8 cellular contexts compared by ENCODE assay signal in genomic region chr9:83937861-83938455, GRCh38. TPM values are rescaled to one million over a fixed set of nuclear protein-coding genes. Genes with fewer than 3 reads are reported as not detected.
A peak's percentile ranks its signal among the peaks of the same experiment; 100 is the strongest.
DNase-seq lines count a peak whose midpoint lies in the region; ATAC-seq and TF ChIP-seq lines count a peak whose summit lies in the region.

No MANE protein-coding gene starts in this region.

- H3K27ac ChIP-seq in HEK293 (ENCODE audit: extremely low read depth, low read depth, low read length) (no peak overlapping the region), neutrophil (peak overlapping the region; percentile 48)

- H3K4me3 ChIP-seq in HEK293 (ENCODE audit: low read depth, low read length) (no peak overlapping the region), foreskin fibroblast (ENCODE audit: low read depth in 1 of 2, low read length in 2 of 2) (no peak overlapping the region), neutrophil (ENCODE audit: low read depth in 1 of 2, low read length in 1 of 2) (no peak overlapping the region)

- H3K4me1 ChIP-seq in HEK293 (ENCODE audit: control insufficient read depth, insufficient read depth, low read length): 0 out of 2 replicates have a peak, but pooled peaks cover 2% of the 10 kb centered on the region
- H3K4me1 ChIP-seq in neutrophil (ENCODE audit: control insufficient read depth in 1 of 2, insufficient read depth in 1 of 2, low read depth in 1 of 2, low read length in 1 of 2): peaks cover 49% of the 10 kb centered on the region in 2 experiments

- H3K27ac Mint-ChIP-seq in activated naive CD8-positive, alpha-beta T cell treated with anti-CD3 and anti-CD28 coated beads, Interleukin-2, amount 10 ng/mL, durations not matched to agents 7 days and 5 days: no peak overlapping the region
- no peak overlapping the region for H3K27ac Mint-ChIP-seq in activated naive CD8-positive, alpha-beta T cell treated with anti-CD3 and anti-CD28 coated beads for 36 hours
- H3K27ac Mint-ChIP-seq in activated CD4-positive, alpha-beta T cell treated with anti-CD3 and anti-CD28 coated beads, Interleukin-2, amount 10 ng/mL, durations not matched to agents 7 days and 5 days: no peak overlapping the region

- H3K4me1 Mint-ChIP-seq in activated naive CD8-positive, alpha-beta T cell treated with anti-CD3 and anti-CD28 coated beads, Interleukin-2, amount 10 ng/mL, durations not matched to agents 7 days and 5 days: peaks cover 4% of the 10 kb centered on the region
- no peaks in the 10 kb centered on the region for H3K4me1 Mint-ChIP-seq in activated naive CD8-positive, alpha-beta T cell treated with anti-CD3 and anti-CD28 coated beads for 36 hours
- no peaks in the 10 kb centered on the region for H3K4me1 Mint-ChIP-seq in activated CD4-positive, alpha-beta T cell treated with anti-CD3 and anti-CD28 coated beads, Interleukin-2, amount 10 ng/mL, durations not matched to agents 7 days and 5 days

- POLR2A ChIA-PET in activated naive CD8-positive, alpha-beta T cell treated with anti-CD3 and anti-CD28 coated beads, Interleukin-2, amount 10 ng/mL, durations not matched to agents 7 days and 5 days (lab: Charles Lee): interaction anchor here (1.1 to 1.4 kb wide), 2 partner anchors 42 to 378 kb away, joined by 3 read pairs; partner anchors contain the start of genes HNRNPK and RMI1
- POLR2A ChIA-PET in HEK293 (lab: Yijun Ruan, JAX): interaction anchor here (1.3 kb wide), 1 partner anchor 18 kb away, joined by 3 read pairs; no protein-coding TSS in a partner anchor
- POLR2A ChIA-PET in activated CD4-positive, alpha-beta T cell treated with anti-CD3 and anti-CD28 coated beads, Interleukin-2, amount 10 ng/mL, durations not matched to agents 7 days and 5 days (lab: Charles Lee): no interaction called here

- H3K27me3 Mint-ChIP-seq in activated naive CD8-positive, alpha-beta T cell treated with anti-CD3 and anti-CD28 coated beads, Interleukin-2, amount 10 ng/mL, durations not matched to agents 7 days and 5 days: peaks cover under 1% of the 10 kb centered on the region
- H3K27me3 Mint-ChIP-seq in activated naive CD8-positive, alpha-beta T cell treated with anti-CD3 and anti-CD28 coated beads for 36 hours: no peaks in the 10 kb centered on the region
- no peaks in the 10 kb centered on the region for H3K27me3 Mint-ChIP-seq in activated CD4-positive, alpha-beta T cell treated with anti-CD3 and anti-CD28 coated beads, Interleukin-2, amount 10 ng/mL, durations not matched to agents 7 days and 5 days

- H3K36me3 Mint-ChIP-seq in activated naive CD8-positive, alpha-beta T cell treated with anti-CD3 and anti-CD28 coated beads, Interleukin-2, amount 10 ng/mL, durations not matched to agents 7 days and 5 days: peaks cover 14% of the 10 kb centered on the region
- H3K36me3 Mint-ChIP-seq in activated naive CD8-positive, alpha-beta T cell treated with anti-CD3 and anti-CD28 coated beads for 36 hours: peaks cover 14% of the 10 kb centered on the region
- peaks cover 13% of the 10 kb centered on the region for H3K36me3 Mint-ChIP-seq in activated CD4-positive, alpha-beta T cell treated with anti-CD3 and anti-CD28 coated beads, Interleukin-2, amount 10 ng/mL, durations not matched to agents 7 days and 5 days (ENCODE audit: low read depth)

- CTCF ChIA-PET in HEK293 (lab: Yijun Ruan, JAX): interaction anchor here (0.7 to 1.4 kb wide), 11 partner anchors 13 to 378 kb away, joined by 3 to 23 read pairs (median 5); no protein-coding TSS in a partner anchor
- CTCF ChIA-PET in activated CD4-positive, alpha-beta T cell treated with anti-CD3 and anti-CD28 coated beads, Interleukin-2, amount 10 ng/mL, durations not matched to agents 7 days and 5 days (lab: Charles Lee): interaction anchor here (0.5 to 1.8 kb wide), 7 partner anchors 10 to 390 kb away, joined by 3 to 6 read pairs (median 3); partner anchors contain the start of genes KIF27 and RMI1

- DNase-seq in activated naive CD8-positive, alpha-beta T cell treated with anti-CD3 and anti-CD28 coated beads, Interleukin-2, amount 10 ng/mL, durations not matched to agents 7 days and 5 days: no peak
- DNase-seq in activated naive CD8-positive, alpha-beta T cell treated with anti-CD3 and anti-CD28 coated beads for 36 hours: no peak
- DNase-seq in NCI-H1930 (lab: John Stamatoyannopoulos, UW): peak; percentile 49 to 78
- DNase-seq in activated CD4-positive, alpha-beta T cell treated with anti-CD3 and anti-CD28 coated beads, Interleukin-2, amount 10 ng/mL, durations not matched to agents 7 days and 5 days: peak; percentile 55
- DNase-seq in foreskin fibroblast: peak in 1 of 2 donors; percentile 76
- no peak for DNase-seq in NCI-H526 treated with DMSO at 0.1 percent for 48 hours (lab: John Stamatoyannopoulos, UW)

- no peak overlapping the region for H3K4me3 Mint-ChIP-seq in activated naive CD8-positive, alpha-beta T cell treated with anti-CD3 and anti-CD28 coated beads, Interleukin-2, amount 10 ng/mL, durations not matched to agents 7 days and 5 days
- H3K4me3 Mint-ChIP-seq in activated naive CD8-positive, alpha-beta T cell treated with anti-CD3 and anti-CD28 coated beads for 36 hours: no peak overlapping the region
- H3K4me3 Mint-ChIP-seq in activated CD4-positive, alpha-beta T cell treated with anti-CD3 and anti-CD28 coated beads, Interleukin-2, amount 10 ng/mL, durations not matched to agents 7 days and 5 days: no peak overlapping the region

- H3K9me3 ChIP-seq in HEK293 (ENCODE audit: control insufficient read depth, insufficient read depth, low read depth, low read length) (no peaks in the 10 kb centered on the region), neutrophil (no peaks in the 10 kb centered on the region)

- TF ChIP-seq CTCF in HEK293 (tag by site-specific recombination; IDR thresholded peaks at IDR 0.05) (no peak), foreskin fibroblast (IDR thresholded peaks at IDR 0.05; ENCODE audit: low read depth, low read length) (peak; percentile 40), neutrophil (IDR thresholded peaks at IDR 0.05) (peak; percentile 82)

- H3K9me3 Mint-ChIP-seq in activated naive CD8-positive, alpha-beta T cell treated with anti-CD3 and anti-CD28 coated beads, Interleukin-2, amount 10 ng/mL, durations not matched to agents 7 days and 5 days: no peaks in the 10 kb centered on the region
- no peaks in the 10 kb centered on the region for H3K9me3 Mint-ChIP-seq in activated naive CD8-positive, alpha-beta T cell treated with anti-CD3 and anti-CD28 coated beads for 36 hours
- H3K9me3 Mint-ChIP-seq in activated CD4-positive, alpha-beta T cell treated with anti-CD3 and anti-CD28 coated beads, Interleukin-2, amount 10 ng/mL, durations not matched to agents 7 days and 5 days: no peaks in the 10 kb centered on the region

- ATAC-seq in activated naive CD8-positive, alpha-beta T cell treated with anti-CD3 and anti-CD28 coated beads, Interleukin-2, amount 10 ng/mL, durations not matched to agents 7 days and 5 days (ENCODE audit: low read depth): peak; percentile 42

- H3K36me3 ChIP-seq in HEK293 (ENCODE audit: control insufficient read depth in 2 of 2, insufficient read depth in 1 of 2, low read length in 2 of 2) (peaks cover 13 to 49% of the 10 kb centered on the region in 2 experiments; a peak in 2 of 3 replicates), neutrophil (peaks cover 3% of the 10 kb centered on the region)

- no peaks in the 10 kb centered on the region for H3K27me3 ChIP-seq in neutrophil

TF ChIP-seq in HEK293, 187 proteins besides CTCF, POLR2A, EP300 and RAD21:
- TF ChIP-seq ZNF654 (tag by site-specific recombination; IDR thresholded peaks at IDR 0.05; ENCODE audit: low read depth): peak; percentile 85
- no peak for TF ChIP-seq ZNF580 (tag by site-specific recombination; IDR thresholded peaks at IDR 0.05)
- TF ChIP-seq ZNF404 (tag by site-specific recombination; IDR thresholded peaks at IDR 0.05): no peak

RNA-seq across cellular contexts. Expression of gene KIF27, which starts 16.7 kb away (rescaled TPM):
- total RNA-seq in activated naive CD8-positive, alpha-beta T cell treated with anti-CD3 and anti-CD28 coated beads, Interleukin-2, amount 10 ng/mL, durations not matched to agents 7 days and 5 days: 1 to 10 TPM; 3.4 to 3.6 TPM
- total RNA-seq in activated naive CD8-positive, alpha-beta T cell treated with anti-CD3 and anti-CD28 coated beads for 36 hours: 1 to 10 TPM; 1.9 to 2.0 TPM
- total RNA-seq in activated CD4-positive, alpha-beta T cell treated with anti-CD3 and anti-CD28 coated beads, Interleukin-2, amount 10 ng/mL, durations not matched to agents 7 days and 5 days: 1 to 10 TPM; 3.2 to 3.8 TPM

RNA-seq across cellular contexts. Expression of gene HNRNPK, which starts 42.1 kb away (rescaled TPM):
- total RNA-seq in activated naive CD8-positive, alpha-beta T cell treated with anti-CD3 and anti-CD28 coated beads, Interleukin-2, amount 10 ng/mL, durations not matched to agents 7 days and 5 days: 100 to 1,000 TPM; 587 to 601 TPM
- 100 to 1,000 TPM; 874 to 924 TPM for total RNA-seq in activated naive CD8-positive, alpha-beta T cell treated with anti-CD3 and anti-CD28 coated beads for 36 hours
- 100 to 1,000 TPM; 671 to 848 TPM for total RNA-seq in activated CD4-positive, alpha-beta T cell treated with anti-CD3 and anti-CD28 coated beads, Interleukin-2, amount 10 ng/mL, durations not matched to agents 7 days and 5 days

RNA-seq across cellular contexts. Expression of gene RMI1, which starts 42.6 kb away (rescaled TPM):
- total RNA-seq in activated naive CD8-positive, alpha-beta T cell treated with anti-CD3 and anti-CD28 coated beads, Interleukin-2, amount 10 ng/mL, durations not matched to agents 7 days and 5 days: 10 to 100 TPM; 19.0 to 19.2 TPM
- 10 to 100 TPM; 33.4 to 34.4 TPM for total RNA-seq in activated naive CD8-positive, alpha-beta T cell treated with anti-CD3 and anti-CD28 coated beads for 36 hours
- 10 to 100 TPM; 21.2 to 27.8 TPM for total RNA-seq in activated CD4-positive, alpha-beta T cell treated with anti-CD3 and anti-CD28 coated beads, Interleukin-2, amount 10 ng/mL, durations not matched to agents 7 days and 5 days

Comparison
In these comparisons a context has a peak if more than half of its experiments do, and no peak if none do; other contexts are left out.
1. DNase-seq: peak in NCI-H1930 (2 of 2) and activated CD4-positive, alpha-beta T cell treated with anti-CD3 and anti-CD28 coated beads, Interleukin-2, amount 10 ng/mL, durations not matched to agents 7 days and 5 days (single experiment); none in activated naive CD8-positive, alpha-beta T cell treated with anti-CD3 and anti-CD28 coated beads, Interleukin-2, amount 10 ng/mL, durations not matched to agents 7 days and 5 days (single experiment), activated naive CD8-positive, alpha-beta T cell treated with anti-CD3 and anti-CD28 coated beads for 36 hours (single experiment) and NCI-H526 treated with DMSO at 0.1 percent for 48 hours (single experiment).